Comparison of ENCODE assay signal across 1 cellular context in genomic region chr6:52551483-52552277, GRCh38.
TF ChIP-seq lines count a peak whose summit lies in the region.

No MANE protein-coding gene starts in this region.

TF ChIP-seq in GM12878, 131 proteins besides CTCF, POLR2A, EP300 and RAD21 (continued from another document):
- TF ChIP-seq E2F8 (IDR thresholded peaks at IDR 0.05; ENCODE audit: low read depth, partially characterized antibody) (no peak), RBBP5 (conservative IDR thresholded peaks at IDR 0.05) (no peak), PRDM15 (CRISPR knock-in tag; IDR thresholded peaks at IDR 0.05) (no peak)
